ENCODE assay signal across 26 cellular contexts in the genomic region with DNA sequence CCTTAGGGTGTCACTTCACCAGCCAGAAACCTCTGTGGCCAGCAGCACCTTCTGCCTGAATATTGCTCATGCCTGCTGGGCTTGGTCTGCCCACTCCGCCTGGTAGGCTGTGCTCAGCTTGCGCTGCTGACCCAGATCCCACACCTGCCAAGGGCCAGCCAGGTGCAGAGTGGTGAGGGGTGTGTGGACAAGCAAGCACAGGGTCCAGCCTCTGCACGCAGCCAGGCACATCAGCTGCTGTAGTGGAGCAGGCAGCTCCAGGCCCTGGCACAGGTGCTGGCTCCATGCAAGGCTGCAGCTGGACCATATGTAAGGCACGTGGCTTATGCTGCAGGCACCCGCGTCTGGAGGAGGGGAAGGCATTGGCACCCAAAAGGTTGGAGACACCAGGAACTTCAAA.
"Had no signal": no experiment of that assay in that cellular context is flagged by ENCODE, and none has a peak within 500 bp of the region (broad histone marks: within the 10 kb centered on the region; RNA-seq: fewer than 3 reads in every experiment).

No MANE protein-coding gene starts in this region.

- H3K27me3 ChIP-seq: gastrocnemius medialis, hepatocyte, left lung, neural progenitor cell, ovary, right lobe of liver, tibial nerve, upper lobe of left lung, uterus had no signal

- H3K27ac ChIP-seq: gastrocnemius medialis, hepatocyte, left lung, neural progenitor cell, ovary, right lobe of liver, thoracic aorta, tibial nerve, upper lobe of left lung had no signal

- H3K4me3 ChIP-seq: gastrocnemius medialis, hepatocyte, left lung, neural progenitor cell, ovary, right lobe of liver, smooth muscle cell, thoracic aorta, tibial nerve, upper lobe of left lung, uterus had no signal

- H3K4me1 Mint-ChIP-seq: naive thymus-derived CD4-positive, alpha-beta T cell had no signal

- H3K36me3 Mint-ChIP-seq: naive thymus-derived CD4-positive, alpha-beta T cell; neural progenitor cell; stimulated activated memory B cell treated with anti-CD40 and anti-IgM and Interleukin-4, amounts not matched to agents 10 μg/mL and 1 μg/mL and 100 μg/mL, for 72 hours had no signal

- H3K79me2 ChIP-seq: hepatocyte had no signal

- H3K27ac Mint-ChIP-seq: naive thymus-derived CD4-positive, alpha-beta T cell; nephron; neural progenitor cell; stimulated activated memory B cell treated with anti-CD40 and anti-IgM and Interleukin-4, amounts not matched to agents 10 μg/mL and 1 μg/mL and 100 μg/mL, for 72 hours; stimulated activated naive CD8-positive, alpha-beta T cell treated with anti-CD3 and anti-CD28 coated beads, Interleukin-15, Interleukin-2, amounts not matched to agents 100 ng/mL and 50 ng/mL, for 24 hours had no signal

- H3K4me1 ChIP-seq: gastrocnemius medialis, left lung, neural progenitor cell, right lobe of liver, upper lobe of left lung, uterus had no signal

- H2AFZ ChIP-seq: hepatocyte, neural progenitor cell had no signal

- H3K4me2 ChIP-seq: hepatocyte, neural progenitor cell had no signal

- ATAC-seq: gastrocnemius medialis; left cardiac atrium; left lung; naive thymus-derived CD4-positive, alpha-beta T cell; stimulated activated memory B cell treated with anti-CD40 and anti-IgM and Interleukin-4, amounts not matched to agents 10 μg/mL and 1 μg/mL and 100 μg/mL, for 72 hours had no signal

- H3K27me3 Mint-ChIP-seq: naive thymus-derived CD4-positive, alpha-beta T cell; stimulated activated memory B cell treated with anti-CD40 and anti-IgM and Interleukin-4, amounts not matched to agents 10 μg/mL and 1 μg/mL and 100 μg/mL, for 72 hours; stimulated activated naive CD8-positive, alpha-beta T cell treated with anti-CD3 and anti-CD28 coated beads, Interleukin-15, Interleukin-2, amounts not matched to agents 100 ng/mL and 50 ng/mL, for 24 hours had no signal

- H3K9ac ChIP-seq: neural progenitor cell had no signal

- H3K9me3 Mint-ChIP-seq: nephron; neural progenitor cell; stimulated activated memory B cell treated with anti-CD40 and anti-IgM and Interleukin-4, amounts not matched to agents 10 μg/mL and 1 μg/mL and 100 μg/mL, for 72 hours; stimulated activated naive CD8-positive, alpha-beta T cell treated with anti-CD3 and anti-CD28 coated beads, Interleukin-15, Interleukin-2, amounts not matched to agents 100 ng/mL and 50 ng/mL, for 24 hours had no signal

- H3K36me3 ChIP-seq: gastrocnemius medialis, left lung, neural progenitor cell, ovary, right lobe of liver, thoracic aorta, tibial nerve, upper lobe of left lung, uterus had no signal

- H3K4me3 Mint-ChIP-seq: naive thymus-derived CD4-positive, alpha-beta T cell; nephron; neural progenitor cell; stimulated activated memory B cell treated with anti-CD40 and anti-IgM and Interleukin-4, amounts not matched to agents 10 μg/mL and 1 μg/mL and 100 μg/mL, for 72 hours; stimulated activated naive CD8-positive, alpha-beta T cell treated with anti-CD3 and anti-CD28 coated beads, Interleukin-15, Interleukin-2, amounts not matched to agents 100 ng/mL and 50 ng/mL, for 24 hours had no signal

- DNase-seq: cortex of kidney; effector CD4-positive, alpha-beta T cell; foreskin fibroblast; gastrocnemius medialis; head of caudate nucleus; left cardiac atrium; mesendoderm; midbrain; naive thymus-derived CD4-positive, alpha-beta T cell; nucleus accumbens; retina; stimulated activated CD4-positive, alpha-beta T cell treated with anti-CD3 and anti-CD28 coated beads, Interleukin-2, amount 100 ng/mL, for 24 hours; stimulated activated CD4-positive, alpha-beta T cell treated with anti-CD3 and anti-CD28 coated beads, Interleukin-4, amount 100 ng/mL, for 4 hours; uterus had no signal

- H3K9me3 ChIP-seq: gastrocnemius medialis, left lung, ovary, right lobe of liver, thoracic aorta, tibial nerve, upper lobe of left lung, uterus had no signal
